13 cellular contexts compared by ENCODE assay signal in genomic region chr9:28317706-28318210, GRCh38.
DNase-seq lines count a peak whose midpoint lies in the region; ATAC-seq lines count a peak whose summit lies in the region.
"Had no signal": no experiment of that assay in that cellular context is flagged by ENCODE, and none has a peak within 500 bp of the region (broad histone marks: within the 10 kb centered on the region; RNA-seq: fewer than 3 reads in every experiment).

No MANE protein-coding gene starts in this region.

- H3K27ac ChIP-seq in angular gyrus (ENCODE audit: low read depth, low read length): peak overlapping the region; percentile 52
- H3K27ac ChIP-seq in substantia nigra (ENCODE audit: low read depth, low read length, poor library complexity, severe bottlenecking): peak overlapping the region; percentile 29
- H3K27ac ChIP-seq: A549 had no signal

- no peak for ATAC-seq in HG02623 (IDR thresholded peaks at IDR 0.05; ENCODE audit: unreplicated experiment)
- ATAC-seq: A549; CD8-positive, alpha-beta T cell; HCT116 had no signal

- peak; percentile 7 to 8 for DNase-seq in hippocampal formation (lab: John Stamatoyannopoulos, UW)
- DNase-seq in midbrain (lab: John Stamatoyannopoulos, UW): peak; percentile 7
- DNase-seq in substantia nigra (lab: John Stamatoyannopoulos, UW): peak in 2 of 49 donors; percentile 3 to 7
- no peak for DNase-seq in SW480 (ENCODE audit: low spot score)
- no peak for DNase-seq in LoVo (ENCODE audit: low spot score)
- DNase-seq in DMS79 treated with DMSO at 0.1 percent for 48 hours (lab: John Stamatoyannopoulos, UW): no peak
- DNase-seq: Caco-2; CD8-positive, alpha-beta T cell; GF-D8 had no signal

Comparison
In these comparisons a context has a peak if more than half of its experiments do, and no peak if none do; other contexts are left out.
1. DNase-seq: peak in hippocampal formation (2 of 2) and midbrain (single experiment); none in SW480 (single experiment), LoVo (single experiment) and DMS79 treated with DMSO at 0.1 percent for 48 hours (single experiment).